Comparison of ENCODE assay signal across 14 cellular contexts in genomic region chr11:111976119-111976518, GRCh38. TPM values are rescaled to one million over a fixed set of nuclear protein-coding genes. Genes with fewer than 3 reads are reported as not detected.
DNase-seq lines count a peak whose midpoint lies in the region; ATAC-seq and TF ChIP-seq lines count a peak whose summit lies in the region.
"Had no signal": no experiment of that assay in that cellular context is flagged by ENCODE, and none has a peak within 500 bp of the region (broad histone marks: within the 10 kb centered on the region; RNA-seq: fewer than 3 reads in every experiment).

No MANE protein-coding gene starts in this region.

- H3K27me3 Mint-ChIP-seq in natural killer cell (ENCODE audit: low read depth in 2 of 2): peaks cover 29 to 30% of the 10 kb centered on the region in 2 donors
- peaks cover 19 to 27% of the 10 kb centered on the region in 2 donors for H3K27me3 Mint-ChIP-seq in natural killer cell treated with Interleukin-12 subunit alpha and Interleukin-12 subunit beta and Interleukin-15 and Interleukin-18, amount 100 ng/mL, for 72 hours
- peaks cover 15% of the 10 kb centered on the region for H3K27me3 Mint-ChIP-seq in endodermal cell (ENCODE audit: insufficient read depth)
- peaks cover 2% of the 10 kb centered on the region for H3K27me3 Mint-ChIP-seq in neural progenitor cell (ENCODE audit: insufficient read depth, low read depth)

- ATAC-seq in natural killer cell: no peak
- no peak for ATAC-seq in natural killer cell treated with Interleukin-12 subunit alpha and Interleukin-12 subunit beta and Interleukin-15 and Interleukin-18, amount 100 ng/mL, for 72 hours
- no peak for ATAC-seq in GM21390 (IDR thresholded peaks at IDR 0.05; ENCODE audit: unreplicated experiment)

- no peaks in the 10 kb centered on the region for H3K36me3 ChIP-seq in endodermal cell (ENCODE audit: control insufficient read depth, insufficient read depth, low read length)
- H3K36me3 ChIP-seq in neural progenitor cell: no peaks in the 10 kb centered on the region
- no peaks in the 10 kb centered on the region for H3K36me3 ChIP-seq in testis (ENCODE audit: low read depth, missing control alignments)
- H3K36me3 ChIP-seq: SJSA1 had no signal

- H3K4me1 ChIP-seq in endodermal cell (ENCODE audit: control insufficient read depth, insufficient read depth, low read length) (no peaks in the 10 kb centered on the region), neural progenitor cell (peaks cover 26% of the 10 kb centered on the region), testis (no peaks in the 10 kb centered on the region)

- H3K4me3 ChIP-seq in endodermal cell (ENCODE audit: low read length) (no peak overlapping the region), neural progenitor cell (peak overlapping the region; percentile 85), testis (no peak overlapping the region)
- H3K4me3 ChIP-seq: SJSA1 had no signal

- H3K36me3 Mint-ChIP-seq in natural killer cell (no peaks in the 10 kb centered on the region), endodermal cell (ENCODE audit: low read depth) (peaks cover 3% of the 10 kb centered on the region), neural progenitor cell (peaks cover 11% of the 10 kb centered on the region)
- no peaks in the 10 kb centered on the region for H3K36me3 Mint-ChIP-seq in natural killer cell treated with Interleukin-12 subunit alpha and Interleukin-12 subunit beta and Interleukin-15 and Interleukin-18, amount 100 ng/mL, for 72 hours

- TF ChIP-seq CTCF in natural killer cell (IDR thresholded peaks at IDR 0.05): no peak
- TF ChIP-seq CTCF in endodermal cell (conservative IDR thresholded peaks at IDR 0.05): no peak
- no peak for TF ChIP-seq CTCF in neural progenitor cell (IDR thresholded peaks at IDR 0.05)
- no peak for TF ChIP-seq CTCF in testis (IDR thresholded peaks at IDR 0.05)

- WGBS in endodermal cell (ENCODE audit: insufficient coverage in 1 of 2, insufficient read length in 1 of 2), 2 experiments: 67% methylated on average over 2 of the region's 2 CpGs; no CpG with 5 or more reads in 1 of the 2 experiments
- WGBS in testis, 2 donors: 60 to 77% methylated on average over 2 of the region's 2 CpGs

- peaks cover 34% of the 10 kb centered on the region for H3F3A ChIP-seq in neural progenitor cell (ENCODE audit: low read depth)

- DNase-seq in natural killer cell (no peak), endodermal cell (no peak), neural progenitor cell (ENCODE audit: low spot score) (no peak), SHP77 treated with DMSO at 0.1 percent for 48 hours (lab: John Stamatoyannopoulos, UW) (no peak), NCI-H1048 (lab: John Stamatoyannopoulos, UW) (no peak), testis (no peak)
- DNase-seq in natural killer cell treated with Interleukin-12 subunit alpha and Interleukin-12 subunit beta and Interleukin-15 and Interleukin-18, amount 100 ng/mL, for 72 hours (ENCODE audit: low spot score): no peak
- DNase-seq: activated CD4-positive, alpha-beta T cell treated with anti-CD3 and anti-CD28 coated beads, Interleukin-2, amount 50 U/mL, for 48 hours; NCI-H226 had no signal

- H3K27me3 ChIP-seq in endodermal cell (ENCODE audit: control insufficient read depth, insufficient read depth, low read length, poor library complexity, severe bottlenecking) (peaks cover 19% of the 10 kb centered on the region), neural progenitor cell (no peaks in the 10 kb centered on the region), testis (no peaks in the 10 kb centered on the region)
- H3K27me3 ChIP-seq: SJSA1 had no signal

- intact Hi-C loops in natural killer cell (cut with micrococcal nuclease): no loop called here
- intact Hi-C loops in testis (cut with DNase I; ENCODE audit: low total_unique reads): loop anchor here (5.0 kb wide), 1 partner anchor 39 kb away; the partner anchor contains the start of gene DIXDC1

- H3K9ac ChIP-seq in endodermal cell (ENCODE audit: extremely low read depth, low read length, poor library complexity, severe bottlenecking) (no peak overlapping the region), neural progenitor cell (no peak overlapping the region)

- H3K9me3 Mint-ChIP-seq in natural killer cell (no peaks in the 10 kb centered on the region), endodermal cell (no peaks in the 10 kb centered on the region), neural progenitor cell (no peaks in the 10 kb centered on the region)
- H3K9me3 Mint-ChIP-seq in natural killer cell treated with Interleukin-12 subunit alpha and Interleukin-12 subunit beta and Interleukin-15 and Interleukin-18, amount 100 ng/mL, for 72 hours: no peaks in the 10 kb centered on the region

- H3K4me2 ChIP-seq in neural progenitor cell: peak overlapping the region; percentile 100

- H3K9me3 ChIP-seq in endodermal cell (ENCODE audit: control insufficient read depth, low read length) (no peaks in the 10 kb centered on the region), neural progenitor cell (ENCODE audit: low read depth) (no peaks in the 10 kb centered on the region), testis (no peaks in the 10 kb centered on the region)
- H3K9me3 ChIP-seq: SJSA1 had no signal

- H3K4me1 Mint-ChIP-seq in natural killer cell: peaks cover 0 to 7% of the 10 kb centered on the region in 2 donors
- peaks cover 0 to 9% of the 10 kb centered on the region in 2 donors for H3K4me1 Mint-ChIP-seq in natural killer cell treated with Interleukin-12 subunit alpha and Interleukin-12 subunit beta and Interleukin-15 and Interleukin-18, amount 100 ng/mL, for 72 hours (ENCODE audit: low read depth in 2 of 2)
- H3K4me1 Mint-ChIP-seq in endodermal cell: peaks cover 20% of the 10 kb centered on the region
- H3K4me1 Mint-ChIP-seq in neural progenitor cell: peaks cover 43% of the 10 kb centered on the region

- peak overlapping the region; percentile 89 for H2AFZ ChIP-seq in neural progenitor cell (replicated peaks)

- H3K79me2 ChIP-seq in neural progenitor cell (ENCODE audit: low read depth): no peaks in the 10 kb centered on the region

- peak overlapping the region; percentile 66 for H3K4me3 Mint-ChIP-seq in natural killer cell
- H3K4me3 Mint-ChIP-seq in natural killer cell treated with Interleukin-12 subunit alpha and Interleukin-12 subunit beta and Interleukin-15 and Interleukin-18, amount 100 ng/mL, for 72 hours: no peak overlapping the region
- peak overlapping the region; percentile 62 for H3K4me3 Mint-ChIP-seq in endodermal cell
- peak overlapping the region; percentile 83 for H3K4me3 Mint-ChIP-seq in neural progenitor cell

- H3K27ac Mint-ChIP-seq in natural killer cell (no peak overlapping the region), endodermal cell (no peak overlapping the region), neural progenitor cell (peak overlapping the region; percentile 47)
- no peak overlapping the region for H3K27ac Mint-ChIP-seq in natural killer cell treated with Interleukin-12 subunit alpha and Interleukin-12 subunit beta and Interleukin-15 and Interleukin-18, amount 100 ng/mL, for 72 hours

- H4K20me1 ChIP-seq in neural progenitor cell (ENCODE audit: low read depth): no peaks in the 10 kb centered on the region

- no peak overlapping the region for H3K27ac ChIP-seq in endodermal cell (ENCODE audit: low read depth, low read length)
- H3K27ac ChIP-seq in neural progenitor cell: no peak overlapping the region
- H3K27ac ChIP-seq in testis: peak overlapping the region in 1 of 2 donors; percentile 88
- H3K27ac ChIP-seq: C4-2B, SJSA1 had no signal

- no peak for TF ChIP-seq POLR2A in testis (IDR thresholded peaks at IDR 0.05)

RNA-seq across cellular contexts. Expression of gene DIXDC1, which starts 39.0 kb away (rescaled TPM):
- total RNA-seq in natural killer cell: 1 to 10 TPM in 1 of 3 donors, under 1 TPM in 2; 0.26 to 1.0 (median 0.57) TPM
- 1 to 10 TPM in 1 of 2 donors, under 1 TPM in 1; 0.45 to 7.3 TPM for total RNA-seq in natural killer cell treated with Interleukin-12 subunit alpha and Interleukin-12 subunit beta and Interleukin-15 and Interleukin-18, amount 100 ng/mL, for 72 hours
- total RNA-seq in endodermal cell: 10 to 100 TPM; 12.0 to 14.5 TPM
- polyA plus RNA-seq in endodermal cell (2013, experiment 1 of 2): 19.3 TPM
- polyA plus RNA-seq in endodermal cell (2013, experiment 2 of 2): 18.9 TPM
- total RNA-seq in neural progenitor cell (ENCODE audit: low replicate concordance): 23.6 and 25.2 TPM in 2 replicates
- total RNA-seq in testis: 10 to 100 TPM; 21.8 to 26.6 TPM
- polyA plus RNA-seq in testis (ENCODE audit: insufficient read depth, low read depth, low replicate concordance): 49.5 TPM

RNA-seq across cellular contexts. Expression of gene DLAT, which starts 49.1 kb away (rescaled TPM):
- 10 to 100 TPM; 12.6 to 16.2 (median 15.5) TPM for total RNA-seq in natural killer cell
- 10 to 100 TPM; 37.3 to 40.9 TPM for total RNA-seq in natural killer cell treated with Interleukin-12 subunit alpha and Interleukin-12 subunit beta and Interleukin-15 and Interleukin-18, amount 100 ng/mL, for 72 hours
- 10 to 100 TPM; 46.1 to 53.2 TPM for total RNA-seq in endodermal cell
- 43.6 TPM for polyA plus RNA-seq in endodermal cell (2013, experiment 1 of 2)
- polyA plus RNA-seq in endodermal cell (2013, experiment 2 of 2): 41.4 TPM
- 48.2 and 55.7 TPM in 2 replicates for total RNA-seq in neural progenitor cell (ENCODE audit: low replicate concordance)
- 10 to 100 TPM; 20.9 to 21.9 TPM for total RNA-seq in testis
- polyA plus RNA-seq in testis (ENCODE audit: insufficient read depth, low read depth, low replicate concordance): 23.2 TPM

RNA-seq across cellular contexts. Expression of gene C11orf52, which starts 57.4 kb away (rescaled TPM):
- total RNA-seq in natural killer cell (not detected), endodermal cell (1 to 10 TPM; 2.6 to 3.8 TPM), neural progenitor cell (ENCODE audit: low replicate concordance) (0.65 TPM in 1 of 2 replicates, not detected in the other), testis (1 to 10 TPM; 1.4 to 2.0 TPM)
- total RNA-seq in natural killer cell treated with Interleukin-12 subunit alpha and Interleukin-12 subunit beta and Interleukin-15 and Interleukin-18, amount 100 ng/mL, for 72 hours: not detected
- 0.28 TPM for polyA plus RNA-seq in endodermal cell (2013, experiment 1 of 2)
- polyA plus RNA-seq in endodermal cell (2013, experiment 2 of 2): 0.66 TPM
- polyA plus RNA-seq in testis (ENCODE audit: insufficient read depth, low read depth, low replicate concordance): 1.6 TPM
- total RNA-seq: frontal cortex, SJSA1 had no signal
- polyA plus RNA-seq: neural cell had no signal
